ENCODE assay signal across 1 cellular context in genomic region chr21:42338730-42339715, GRCh38.
TF ChIP-seq lines count a peak whose summit lies in the region.

No MANE protein-coding gene starts in this region.

TF ChIP-seq in HepG2, 621 proteins besides CTCF, POLR2A, EP300 and RAD21:
- TF ChIP-seq, protein P1, sequence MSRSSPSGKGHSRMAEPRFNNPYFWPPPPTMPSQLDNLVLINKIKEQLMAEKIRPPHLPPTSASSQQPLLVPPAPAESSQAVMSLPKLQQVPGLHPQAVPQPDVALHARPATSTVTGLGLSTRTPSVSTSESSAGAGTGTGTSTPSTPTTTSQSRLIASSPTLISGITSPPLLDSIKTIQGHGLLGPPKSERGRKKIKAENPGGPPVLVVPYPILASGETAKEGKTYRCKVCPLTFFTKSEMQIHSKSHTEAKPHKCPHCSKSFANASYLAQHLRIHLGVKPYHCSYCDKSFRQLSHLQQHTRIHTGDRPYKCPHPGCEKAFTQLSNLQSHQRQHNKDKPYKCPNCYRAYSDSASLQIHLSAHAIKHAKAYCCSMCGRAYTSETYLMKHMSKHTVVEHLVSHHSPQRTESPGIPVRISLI (CRISPR knock-in tag; IDR thresholded peaks at IDR 0.05; ENCODE audit: borderline replicate concordance) = no peak
- TF ChIP-seq KDM6A (CRISPR knock-in tag; IDR thresholded peaks at IDR 0.05; ENCODE audit: low read depth) (no peak), ZNF350 (CRISPR knock-in tag; IDR thresholded peaks at IDR 0.05; ENCODE audit: borderline replicate concordance, low read depth) (no peak), THAP11 (CRISPR knock-in tag; IDR thresholded peaks at IDR 0.05) (no peak)
